ENCODE assay signal across 2 cellular contexts in the genomic region with DNA sequence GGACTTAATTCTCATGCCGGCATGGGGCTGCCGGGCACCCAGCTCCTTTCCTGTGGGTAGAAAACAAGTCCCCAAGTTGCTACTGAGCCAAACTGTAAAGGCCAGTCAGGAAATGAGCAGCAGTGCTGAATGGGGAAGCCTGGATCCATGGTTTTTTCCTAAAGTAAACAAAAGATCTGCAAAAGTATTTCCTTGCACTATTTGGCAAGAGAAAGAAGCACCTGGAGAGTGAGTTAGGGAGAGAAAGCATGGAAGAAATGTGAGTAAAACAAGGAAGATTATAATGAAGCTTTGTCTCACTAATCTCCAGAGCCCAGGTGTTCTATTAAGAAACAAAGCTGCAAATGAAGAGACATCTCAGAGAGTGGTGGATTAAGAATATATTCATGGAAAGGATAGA.
TF ChIP-seq lines count a peak whose summit lies in the region.

No MANE protein-coding gene starts in this region.

TF ChIP-seq in IMR-90, 13 proteins besides CTCF, POLR2A, EP300 and RAD21:
- TF ChIP-seq MXI1 (IDR thresholded peaks at IDR 0.05; ENCODE audit: borderline replicate concordance, low read depth, low read length) (no peak), RFX5 (IDR thresholded peaks at IDR 0.05; ENCODE audit: low read depth, low read length) (no peak), RCOR1 (IDR thresholded peaks at IDR 0.05; ENCODE audit: insufficient replicate concordance, low read length) (no peak), MAZ (IDR thresholded peaks at IDR 0.05; ENCODE audit: borderline replicate concordance, low read depth, low read length) (no peak), SMC3 (IDR thresholded peaks at IDR 0.05; ENCODE audit: low read depth, low read length) (no peak), FOS (IDR thresholded peaks at IDR 0.05; ENCODE audit: low read depth, low read length) (no peak)
TF ChIP-seq in IMR-90: peak in this region for 0.

TF ChIP-seq in GM12878, 131 proteins besides CTCF, POLR2A, EP300 and RAD21:
- TF ChIP-seq EED (IDR thresholded peaks at IDR 0.05; ENCODE audit: low read depth), result 0 out of 2 replicates have a peak, but pooled peaks have one; percentile 24
- TF ChIP-seq ZSCAN29 (IDR thresholded peaks at IDR 0.05), result no peak
